In genomic region chr7:133252506-133252857, GRCh38 we compare ENCODE assay signal across 8 cellular contexts. TPM values are rescaled to one million over a fixed set of nuclear protein-coding genes. Genes with fewer than 3 reads are reported as not detected.
A peak's percentile ranks its signal among the peaks of the same experiment; 100 is the strongest.
DNase-seq lines count a peak whose midpoint lies in the region; ATAC-seq and TF ChIP-seq lines count a peak whose summit lies in the region.

No MANE protein-coding gene starts in this region.

- peaks cover 5% of the 10 kb centered on the region; the same call in 1 of the 2 replicates for H3K36me3 ChIP-seq in OCI-LY7 (ENCODE audit: insufficient read depth, low read length)
- no peaks in the 10 kb centered on the region for H3K36me3 ChIP-seq in esophagus muscularis mucosa
- H3K36me3 ChIP-seq in spleen: no peaks in the 10 kb centered on the region
- no peaks in the 10 kb centered on the region for H3K36me3 ChIP-seq in left lung

- H3K4me3 ChIP-seq in OCI-LY7 (ENCODE audit: low read depth, low read length, poor library complexity, severe bottlenecking) (peak overlapping the region; percentile 78), esophagus muscularis mucosa (peak overlapping the region; percentile 80 to 98 (median 88)), spleen (peak overlapping the region in 6 of 8 donors; percentile 69 to 87 (median 71)), left lung (peak overlapping the region in 1 of 2 donors; percentile 71)

- no peak for TF ChIP-seq EP300 in esophagus muscularis mucosa (IDR thresholded peaks at IDR 0.05)

- peak overlapping the region; percentile 93 for H3K4me3 Mint-ChIP-seq in T-helper 1 cell treated with Interleukin-12 subunit alpha and Interleukin-12 subunit beta and Interleukin-4 antibody, amounts not matched to agents 30 μg/mL and 1 μg/mL, for 36 hours

- TF ChIP-seq POLR2A in esophagus muscularis mucosa (IDR thresholded peaks at IDR 0.05; ENCODE audit: low read depth): no peak
- TF ChIP-seq POLR2A in spleen (IDR thresholded peaks at IDR 0.05): no peak

- H3K9me3 ChIP-seq in OCI-LY7 (ENCODE audit: low read length): no peaks in the 10 kb centered on the region
- H3K9me3 ChIP-seq in esophagus muscularis mucosa: no peaks in the 10 kb centered on the region
- H3K9me3 ChIP-seq in spleen: peaks cover 0 to 5% (median 0%) of the 10 kb centered on the region in 8 donors
- no peaks in the 10 kb centered on the region for H3K9me3 ChIP-seq in left lung

- peaks cover 2% of the 10 kb centered on the region for H3K36me3 Mint-ChIP-seq in T-helper 1 cell treated with Interleukin-12 subunit alpha and Interleukin-12 subunit beta and Interleukin-4 antibody, amounts not matched to agents 30 μg/mL and 1 μg/mL, for 36 hours (ENCODE audit: low read depth)

- peaks cover 23% of the 10 kb centered on the region for H3K4me1 Mint-ChIP-seq in T-helper 1 cell treated with Interleukin-12 subunit alpha and Interleukin-12 subunit beta and Interleukin-4 antibody, amounts not matched to agents 30 μg/mL and 1 μg/mL, for 36 hours (ENCODE audit: low read depth)

- 68% methylated on average over 3 of the region's 3 CpGs for WGBS in esophagus muscularis mucosa
- WGBS in spleen, 5 donors: 48 to 61% (median 56%) methylated on average over 3 of the region's 3 CpGs

- peak overlapping the region; percentile 93 for H2AFZ ChIP-seq in OCI-LY7 (ENCODE audit: low read length)

- DNase-seq in T-helper 1 cell (no peak), OCI-LY7 (ENCODE audit: low spot score) (no peak), esophagus muscularis mucosa (ENCODE audit: extremely low spot score) (no peak), spleen (no peak), NCI-H1417 (lab: John Stamatoyannopoulos, UW) (no peak), left lung (no peak)

- H3K27ac Mint-ChIP-seq in T-helper 1 cell treated with Interleukin-12 subunit alpha and Interleukin-12 subunit beta and Interleukin-4 antibody, amounts not matched to agents 30 μg/mL and 1 μg/mL, for 36 hours: no peak overlapping the region

- no peaks in the 10 kb centered on the region for H4K20me1 ChIP-seq in OCI-LY7 (ENCODE audit: insufficient read depth, low read length)

- H3K9me2 ChIP-seq in OCI-LY7 (ENCODE audit: insufficient read depth, low read length): no peaks in the 10 kb centered on the region

- H3K4me1 ChIP-seq in OCI-LY7 (ENCODE audit: insufficient read depth, low read length, poor library complexity, severe bottlenecking): no peaks in the 10 kb centered on the region
- H3K4me1 ChIP-seq in esophagus muscularis mucosa: peaks cover 10 to 24% (median 17%) of the 10 kb centered on the region in 4 donors
- peaks cover 9 to 49% (median 28%) of the 10 kb centered on the region in 6 donors for H3K4me1 ChIP-seq in spleen
- peaks cover 6 to 34% of the 10 kb centered on the region in 2 donors for H3K4me1 ChIP-seq in left lung

- CTCF ChIA-PET in OCI-LY7 (lab: Charles Lee; ENCODE audit: unreplicated experiment): no interaction called here

- peaks cover 21% of the 10 kb centered on the region for H3K79me2 ChIP-seq in OCI-LY7 (ENCODE audit: insufficient read depth, low read depth, low read length)

- H3K9me3 Mint-ChIP-seq in T-helper 1 cell treated with Interleukin-12 subunit alpha and Interleukin-12 subunit beta and Interleukin-4 antibody, amounts not matched to agents 30 μg/mL and 1 μg/mL, for 36 hours: no peaks in the 10 kb centered on the region

- H3K27ac ChIP-seq in OCI-LY7 (ENCODE audit: low read depth, low read length, poor library complexity, severe bottlenecking): no peak overlapping the region
- no peak overlapping the region for H3K27ac ChIP-seq in esophagus muscularis mucosa (replicated peaks in 1 of 4)
- H3K27ac ChIP-seq in spleen: peak overlapping the region in 2 of 8 donors; percentile 88 to 93
- H3K27ac ChIP-seq in left lung: no peak overlapping the region

- intact Hi-C loops in OCI-LY7 (cut with micrococcal nuclease; ENCODE audit: unreplicated experiment) (loop anchor here (5.0 kb wide), 1 partner anchor 170 kb away; the partner anchor contains the start of gene CHCHD3), esophagus muscularis mucosa (cut with DNase I) (loop anchor here (5.0 kb wide), 1 partner anchor 170 kb away; the partner anchor contains the start of gene CHCHD3), spleen (cut with DNase I; ENCODE audit: low total_unique reads) (no loop called here), left lung (cut with DNase I) (no loop called here)

- no peaks in the 10 kb centered on the region for H3K27me3 ChIP-seq in esophagus muscularis mucosa
- H3K27me3 ChIP-seq in spleen (replicated peaks in 1 of 7): no peaks in the 10 kb centered on the region
- no peaks in the 10 kb centered on the region for H3K27me3 ChIP-seq in left lung

- ATAC-seq in left lung (no peak), GM21360 (IDR thresholded peaks at IDR 0.05; ENCODE audit: unreplicated experiment) (no peak)

- TF ChIP-seq CTCF in OCI-LY7 (conservative IDR thresholded peaks at IDR 0.05; ENCODE audit: low read length) (no peak), esophagus muscularis mucosa (IDR thresholded peaks at IDR 0.05) (no peak), spleen (IDR thresholded peaks at IDR 0.05 in 8 of 11, conservative IDR thresholded peaks at IDR 0.05 in 3 of 11) (no peak), left lung (IDR thresholded peaks at IDR 0.05) (no peak)

- H3K27me3 Mint-ChIP-seq in T-helper 1 cell treated with Interleukin-12 subunit alpha and Interleukin-12 subunit beta and Interleukin-4 antibody, amounts not matched to agents 30 μg/mL and 1 μg/mL, for 36 hours (ENCODE audit: low read depth): no peaks in the 10 kb centered on the region

- BruUV-seq in OCI-LY7 (replicated peaks; lab: Mats Ljungman, UMichigan): no TSS peak

- H3K4me2 ChIP-seq in OCI-LY7 (ENCODE audit: low read length): peak overlapping the region; percentile 71

- POLR2A ChIA-PET in OCI-LY7 (lab: Charles Lee): interaction anchor here (0.6 to 1.5 kb wide), 12 partner anchors 9 to 1759 kb away, joined by 3 to 5 read pairs (median 3); no protein-coding TSS in a partner anchor

RNA-seq across cellular contexts. Expression of gene EXOC4, which starts 0.4 kb away (rescaled TPM):
- 75.1 and 83.4 TPM in 2 replicates for total RNA-seq in OCI-LY7 (2014; rRNA removed; shearing (Covaris generic))
- 93.2 and 98.8 TPM in 2 replicates for total RNA-seq in OCI-LY7 (2022)
- total RNA-seq in esophagus muscularis mucosa: 10 to 100 TPM; 36.6 to 64.0 (median 57.4) TPM
- total RNA-seq in spleen: 100 to 1,000 TPM in 5 of 7 donors, 10 to 100 TPM in 2; 94.8 to 138 (median 120) TPM
- 10 to 100 TPM; 14.1 to 19.0 (median 15.1) TPM for polyA plus RNA-seq in spleen
- 10 to 100 TPM; 68.0 to 79.4 TPM for total RNA-seq in left lung

Comparison
In these comparisons a context has a peak if more than half of its experiments do, and no peak if none do; other contexts are left out.
1. intact Hi-C loops: an anchor here in OCI-LY7 (5.0 kb wide) and esophagus muscularis mucosa (5.0 kb wide); none called in spleen and left lung.